15 cellular contexts compared by ENCODE assay signal in the genomic region with DNA sequence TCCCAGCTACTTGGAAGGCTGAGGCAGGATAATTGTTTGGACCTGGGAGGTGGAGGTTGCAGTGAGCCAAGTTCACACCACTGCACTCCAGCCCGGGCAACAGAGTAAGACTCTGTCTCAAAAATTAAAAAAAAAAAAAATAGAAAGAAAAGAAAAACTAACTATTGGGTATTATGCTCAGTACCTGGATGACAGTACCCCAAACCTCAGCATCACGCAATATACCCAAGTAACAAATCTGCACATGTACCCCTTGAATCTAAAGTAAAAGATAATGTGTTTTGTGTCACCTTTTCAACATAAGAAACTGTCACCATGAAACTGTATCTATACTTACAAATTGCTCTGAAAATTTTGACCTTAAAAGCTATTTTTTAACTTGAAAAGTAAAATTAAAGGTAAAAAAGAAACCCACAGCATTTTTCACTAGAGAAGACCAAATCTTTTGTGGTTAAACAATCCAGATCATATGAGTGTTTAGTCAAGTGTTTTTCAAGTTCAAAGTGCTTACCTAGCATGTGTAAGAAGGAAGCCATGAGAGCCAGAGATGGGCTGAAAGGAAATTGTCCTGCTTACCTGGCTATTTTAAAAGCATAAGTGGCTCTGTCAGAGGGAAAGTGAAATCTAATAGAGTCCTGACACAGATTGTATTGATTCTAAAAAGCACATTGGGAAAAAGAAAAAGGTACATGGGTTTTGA. TPM values are rescaled to one million over a fixed set of nuclear protein-coding genes. Genes with fewer than 3 reads are reported as not detected.
DNase-seq lines count a peak whose midpoint lies in the region; ATAC-seq and TF ChIP-seq lines count a peak whose summit lies in the region.
"Had no signal": no experiment of that assay in that cellular context is flagged by ENCODE, and none has a peak within 500 bp of the region (broad histone marks: within the 10 kb centered on the region; RNA-seq: fewer than 3 reads in every experiment).

No MANE protein-coding gene starts in this region.

- H3K27me3 ChIP-seq in Panc1 (ENCODE audit: control insufficient read depth, insufficient read depth, low read length) (no peaks in the 10 kb centered on the region), lung (ENCODE audit: control insufficient read depth, insufficient read depth) (no peaks in the 10 kb centered on the region)
- H3K27me3 ChIP-seq: foreskin keratinocyte, pancreas, SJCRH30 had no signal

- intact Hi-C loops in Panc1 (cut with micrococcal nuclease; ENCODE audit: unreplicated experiment): no loop called here
- intact Hi-C loops in left cardiac atrium (cut with DNase I): no loop called here

- H3K4me3 ChIP-seq in GM12865 (ENCODE audit: low read depth, low read length) (no peak overlapping the region), Panc1 (ENCODE audit: low read depth in 2 of 2, low read length in 2 of 2) (no peak overlapping the region), lung (no peak overlapping the region)
- H3K4me3 ChIP-seq: pancreas, SJCRH30 had no signal

- CTCF ChIA-PET in Panc1 (lab: Charles Lee): no interaction called here

- no TSS peak for BruUV-seq in Panc1 (replicated peaks; lab: Mats Ljungman, UMichigan)

- POLR2A ChIA-PET in Panc1 (lab: Charles Lee): no interaction called here

- peaks cover 13% of the 10 kb centered on the region for H3K4me1 ChIP-seq in Panc1 (ENCODE audit: control insufficient read depth, insufficient read depth, low read length)
- H3K4me1 ChIP-seq in lung (ENCODE audit: control insufficient read depth in 2 of 2, insufficient read depth in 2 of 2, low read length in 2 of 2): peaks cover 3 to 5% of the 10 kb centered on the region in 2 donors
- H3K4me1 ChIP-seq: foreskin keratinocyte, pancreas, SJCRH30 had no signal

- H3K36me3 ChIP-seq in Panc1 (ENCODE audit: control insufficient read depth, insufficient read depth, low read length) (no peaks in the 10 kb centered on the region), lung (ENCODE audit: control insufficient read depth in 2 of 2, insufficient read depth in 2 of 2, low read length in 2 of 2) (no peaks in the 10 kb centered on the region)
- H3K36me3 ChIP-seq: pancreas had no signal

- in situ Hi-C loops in Panc1 (cut with HindIII; ENCODE audit: low pct_unique_long_range_greater_than_20kb, low sequenced_read_pairs): no loop called here

- WGBS in lung, 2 donors: 81 to 83% methylated on average over 2 of the region's 2 CpGs

- peak; percentile 51 for ATAC-seq in GM21381 (IDR thresholded peaks at IDR 0.05; ENCODE audit: unreplicated experiment)
- ATAC-seq in Panc1: no peak
- peak; percentile 66 for ATAC-seq in lung (ENCODE audit: insufficient read depth, low FRiP score)
- ATAC-seq in left cardiac atrium: no peak
- ATAC-seq: foreskin keratinocyte had no signal

- TF ChIP-seq CTCF in GM12865 (IDR thresholded peaks at IDR 0.05; ENCODE audit: insufficient read depth, low read depth, low read length, missing control alignments): no peak
- no peak for TF ChIP-seq CTCF in Panc1 (IDR thresholded peaks at IDR 0.05)
- TF ChIP-seq CTCF in lung (IDR thresholded peaks at IDR 0.05; ENCODE audit: control extremely low read depth, extremely low read depth): no peak

- H3K27ac ChIP-seq in Panc1 (ENCODE audit: low read length) (peak overlapping the region; percentile 19; the same call in 1 of the 2 replicates), lung (ENCODE audit: low read depth in 1 of 2, low read length in 1 of 2) (no peak overlapping the region)
- H3K27ac ChIP-seq: foreskin keratinocyte, pancreas, SJCRH30 had no signal

- peak; percentile 76 for DNase-seq in GM12865 (ENCODE audit: low read depth)
- DNase-seq in Panc1 (ENCODE audit: low read depth, low spot score): no peak
- no peak for DNase-seq in lung (ENCODE audit: low spot score)
- no peak for DNase-seq in activated CD4-positive, alpha-beta T cell treated with anti-CD3 and anti-CD28 coated beads for 48 hours
- DNase-seq in left cardiac atrium: no peak
- no peak for DNase-seq in DMS153 (lab: John Stamatoyannopoulos, UW)
- DNase-seq: AML-193, Caco-2, cortex of kidney, foreskin keratinocyte, NCI-H1436 treated with DMSO at 0.1 percent for 48 hours, NCI-H226, pancreas, SJCRH30 had no signal

- H3K9me3 ChIP-seq in Panc1 (ENCODE audit: control insufficient read depth, insufficient read depth, low read depth, low read length) (no peaks in the 10 kb centered on the region), lung (ENCODE audit: control insufficient read depth in 2 of 2, insufficient read depth in 1 of 2, low read length in 1 of 2) (peaks cover 0 to 3% of the 10 kb centered on the region in 2 donors)
- H3K9me3 ChIP-seq: Caco-2, pancreas, SJCRH30 had no signal

RNA-seq across cellular contexts. Expression of a gene that starts 50.5 kb away (rescaled TPM):
- total RNA-seq in Panc1 (2021; ENCODE audit: unreplicated experiment) (161 TPM), lung (10 to 100 TPM; 80.0 to 84.2 TPM), left cardiac atrium (10 to 100 TPM; 32.1 to 49.5 TPM)
- polyA plus RNA-seq in Panc1 (2012; ENCODE audit: insufficient read length): 113 TPM
- 10 to 100 TPM; 20.9 to 24.9 TPM for polyA plus RNA-seq in lung

Comparison
In these comparisons a context has a peak if more than half of its experiments do, and no peak if none do; other contexts are left out.
1. ATAC-seq: peak in GM21381 (single experiment) and lung (single experiment); none in Panc1 (single experiment) and left cardiac atrium (0 of 2).